Comparison of ENCODE assay signal across 1 cellular context in genomic region chr13:43331676-43332075, GRCh38.
TF ChIP-seq lines count a peak whose summit lies in the region.

No MANE protein-coding gene starts in this region.

TF ChIP-seq in IMR-90, 13 proteins besides CTCF, POLR2A, EP300 and RAD21 (continued from another document):
- no peak for TF ChIP-seq USF2 (IDR thresholded peaks at IDR 0.05; ENCODE audit: low read depth, low read length)
- TF ChIP-seq NFE2L2 (IDR thresholded peaks at IDR 0.05; ENCODE audit: low read depth, low read length): no peak
